ENCODE assay signal across 1 cellular context in the genomic region with DNA sequence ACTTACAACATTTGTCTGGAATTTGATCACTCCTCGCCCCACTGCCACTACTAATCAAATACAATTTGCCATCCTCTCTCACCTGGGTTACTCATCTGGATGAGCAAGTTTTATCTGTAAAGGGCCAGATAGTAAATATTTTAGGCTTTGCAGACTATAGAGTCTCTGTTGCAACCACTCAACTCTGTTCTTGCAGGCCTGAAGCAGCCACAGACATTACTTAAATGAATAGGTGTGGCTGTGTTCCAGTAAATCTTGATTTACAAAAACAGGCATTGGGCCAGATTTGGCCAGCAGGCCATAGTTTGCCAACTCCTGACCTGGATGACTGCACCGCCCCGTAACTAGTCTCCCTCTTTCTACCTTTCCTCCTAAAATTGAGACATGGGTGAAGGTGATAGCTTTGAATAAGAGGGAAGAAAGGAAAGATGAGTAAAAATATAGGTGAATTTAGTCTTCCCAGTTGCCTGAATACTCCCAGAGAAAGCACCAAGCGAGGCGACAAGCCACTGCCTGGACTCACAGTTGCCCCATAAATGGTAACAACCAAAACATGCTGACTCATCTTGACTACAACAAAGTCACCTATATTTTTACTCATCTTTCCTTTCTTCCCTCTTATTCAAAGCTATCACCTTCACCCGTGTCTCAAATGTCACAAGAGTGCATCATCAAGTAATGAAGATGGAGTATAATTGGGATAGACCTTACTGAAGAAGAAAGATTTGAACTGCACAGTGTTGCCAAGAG.
TF ChIP-seq lines count a peak whose summit lies in the region.

No MANE protein-coding gene starts in this region.

TF ChIP-seq in Ishikawa, 13 proteins besides CTCF, POLR2A, EP300 and RAD21 (continued from another document):
- TF ChIP-seq, protein P1, sequence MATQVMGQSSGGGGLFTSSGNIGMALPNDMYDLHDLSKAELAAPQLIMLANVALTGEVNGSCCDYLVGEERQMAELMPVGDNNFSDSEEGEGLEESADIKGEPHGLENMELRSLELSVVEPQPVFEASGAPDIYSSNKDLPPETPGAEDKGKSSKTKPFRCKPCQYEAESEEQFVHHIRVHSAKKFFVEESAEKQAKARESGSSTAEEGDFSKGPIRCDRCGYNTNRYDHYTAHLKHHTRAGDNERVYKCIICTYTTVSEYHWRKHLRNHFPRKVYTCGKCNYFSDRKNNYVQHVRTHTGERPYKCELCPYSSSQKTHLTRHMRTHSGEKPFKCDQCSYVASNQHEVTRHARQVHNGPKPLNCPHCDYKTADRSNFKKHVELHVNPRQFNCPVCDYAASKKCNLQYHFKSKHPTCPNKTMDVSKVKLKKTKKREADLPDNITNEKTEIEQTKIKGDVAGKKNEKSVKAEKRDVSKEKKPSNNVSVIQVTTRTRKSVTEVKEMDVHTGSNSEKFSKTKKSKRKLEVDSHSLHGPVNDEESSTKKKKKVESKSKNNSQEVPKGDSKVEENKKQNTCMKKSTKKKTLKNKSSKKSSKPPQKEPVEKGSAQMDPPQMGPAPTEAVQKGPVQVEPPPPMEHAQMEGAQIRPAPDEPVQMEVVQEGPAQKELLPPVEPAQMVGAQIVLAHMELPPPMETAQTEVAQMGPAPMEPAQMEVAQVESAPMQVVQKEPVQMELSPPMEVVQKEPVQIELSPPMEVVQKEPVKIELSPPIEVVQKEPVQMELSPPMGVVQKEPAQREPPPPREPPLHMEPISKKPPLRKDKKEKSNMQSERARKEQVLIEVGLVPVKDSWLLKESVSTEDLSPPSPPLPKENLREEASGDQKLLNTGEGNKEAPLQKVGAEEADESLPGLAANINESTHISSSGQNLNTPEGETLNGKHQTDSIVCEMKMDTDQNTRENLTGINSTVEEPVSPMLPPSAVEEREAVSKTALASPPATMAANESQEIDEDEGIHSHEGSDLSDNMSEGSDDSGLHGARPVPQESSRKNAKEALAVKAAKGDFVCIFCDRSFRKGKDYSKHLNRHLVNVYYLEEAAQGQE (IDR thresholded peaks at IDR 0.05; ENCODE audit: low read depth), result no peak
TF ChIP-seq in Ishikawa: peak in this region for 1.
